In the genomic region with DNA sequence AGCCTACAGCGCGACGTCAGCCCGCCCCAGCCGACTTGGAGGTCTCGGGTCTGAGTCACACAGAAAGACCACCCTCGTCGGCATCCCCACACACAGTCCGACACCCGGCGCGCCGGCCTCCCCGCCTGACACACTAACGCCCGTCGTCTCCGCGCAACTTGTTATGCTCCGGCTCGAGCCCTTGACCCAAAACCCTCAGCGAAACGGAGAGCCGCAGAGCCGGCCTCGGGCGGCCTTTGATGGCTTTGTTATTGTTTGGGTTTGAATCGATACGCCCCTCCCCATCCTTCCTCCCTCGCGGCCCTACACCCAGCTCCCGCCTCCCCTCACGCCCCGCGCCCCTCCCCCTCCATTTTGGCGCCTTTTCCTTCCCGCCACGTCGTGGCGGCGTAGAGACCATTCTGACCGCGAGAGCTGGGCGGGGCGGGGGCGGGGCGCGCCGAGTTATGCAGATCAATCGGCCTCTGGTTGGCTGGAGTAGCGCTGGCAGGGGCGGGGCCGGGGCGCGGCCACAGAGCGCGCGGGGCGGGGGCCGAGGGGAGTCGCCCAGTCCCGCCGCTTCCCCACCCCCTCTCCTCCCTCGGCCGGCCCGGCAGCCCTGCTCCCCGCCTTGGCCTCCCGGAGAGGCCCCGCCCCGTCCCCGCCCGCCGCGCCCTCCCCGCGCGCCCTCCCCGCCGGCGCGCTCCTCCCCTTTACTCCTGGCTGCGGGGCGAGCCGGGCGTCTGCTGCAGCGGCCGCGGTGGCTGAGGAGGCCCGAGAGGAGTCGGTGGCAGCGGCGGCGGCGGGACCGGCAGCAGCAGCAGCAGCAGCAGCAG, we compare ENCODE assay signal across 8 cellular contexts. TPM values are rescaled to one million over a fixed set of nuclear protein-coding genes. Genes with fewer than 3 reads are reported as not detected.
DNase-seq lines count a peak whose midpoint lies in the region; ATAC-seq, FAIRE-seq and TF ChIP-seq lines count a peak whose summit lies in the region.

A gene (plus strand): TSS at position 695 of the 815 bp plus-strand sequence. CDS start 424 bp downstream, outside the sequence.

- H3K36me3 Mint-ChIP-seq in T-helper 17 cell (ENCODE audit: low read depth), result peaks cover 18% of the 10 kb centered on the region

- peak within 1 kb of the TSS; percentile 84 to 90 for H3K27ac ChIP-seq in prostate gland

- H3K9me3 ChIP-seq in T-helper 17 cell (ENCODE audit: control insufficient read depth, low read length, poor library complexity, severe bottlenecking) (no peaks in the 10 kb centered on the region), prostate gland (no peaks in the 10 kb centered on the region)

- peak; percentile 92 for DNase-seq in GM12892 (ENCODE audit: insufficient read length)
- peak; percentile 92 for DNase-seq in NCI-H1694 (lab: John Stamatoyannopoulos, UW)
- peak; percentile 91 to 100 (median 100) for DNase-seq in T-helper 17 cell
- peak; percentile 57 to 99 (median 98) for DNase-seq in amygdala (lab: John Stamatoyannopoulos, UW)
- DNase-seq in left ventricle myocardium superior, result peak; percentile 100
- DNase-seq in prostate gland (ENCODE audit: low spot score), result peak; percentile 99
- peak; percentile 99 for DNase-seq in ureter (ENCODE audit: low spot score)

- no peaks in the 10 kb centered on the region for H3K27me3 Mint-ChIP-seq in T-helper 17 cell

- intact Hi-C loops in left ventricle myocardium superior (cut with micrococcal nuclease) (loop anchor here (5.0 kb wide), 1 partner anchor 112 kb away; no protein-coding TSS in a partner anchor), prostate gland (cut with DNase I) (loop anchor here (2.0 to 5.0 kb wide), 2 partner anchors 33 to 182 kb away; a partner anchor contains a TSS)

- FAIRE-seq in GM12892 (lab: Jason Lieb, UNC), result peak; percentile 91

- peak within 1 kb of the TSS; percentile 54 to 60 for H3K4me3 ChIP-seq in prostate gland

- peaks cover 5% of the 10 kb centered on the region for H3K4me1 ChIP-seq in prostate gland (replicated peaks)

- ATAC-seq in HG02870 (IDR thresholded peaks at IDR 0.05; ENCODE audit: unreplicated experiment) (peak; percentile 70), T-helper 17 cell (peak; percentile 84), left ventricle myocardium superior (peak; percentile 92)

- peak within 1 kb of the TSS; percentile 96 for H3K4me3 Mint-ChIP-seq in T-helper 17 cell

- peak within 1 kb of the TSS; percentile 99 for H3K27ac Mint-ChIP-seq in T-helper 17 cell

- H3K27me3 ChIP-seq in prostate gland (replicated peaks; ENCODE audit: insufficient read depth), result no peaks in the 10 kb centered on the region

- under 1% methylated on average over 59 of the region's 95 CpGs for WGBS in prostate gland

- no peak for TF ChIP-seq POLR2A in GM12892 (IDR thresholded peaks at IDR 0.05; ENCODE audit: low read depth, low read length)
- TF ChIP-seq POLR2A in prostate gland (IDR thresholded peaks at IDR 0.05), result peak; percentile 96

- peaks cover 0 to 9% of the 10 kb centered on the region in 2 donors for H3K36me3 ChIP-seq in prostate gland

- H3K4me1 Mint-ChIP-seq in T-helper 17 cell, result peaks cover 42% of the 10 kb centered on the region

- TF ChIP-seq CTCF in prostate gland (IDR thresholded peaks at IDR 0.05), result peak in 1 of 4 experiments; percentile 12

RNA-seq across cellular contexts. Expression of the gene that starts here (rescaled TPM):
- 8.3 TPM for polyA plus RNA-seq in GM12892 (2012; ENCODE audit: missing spikeins)
- total RNA-seq in T-helper 17 cell, result 100 to 1,000 TPM; 210 to 310 TPM
- total RNA-seq in left ventricle myocardium superior, result 35.0 TPM
- 10 to 100 TPM in 1 of 2 donors, 1 to 10 TPM in 1; 4.8 to 35.3 TPM for total RNA-seq in prostate gland
- 35.0 TPM for total RNA-seq in ureter

Comparison
In these comparisons a context has a peak if more than half of its experiments do, and no peak if none do; other contexts are left out.
1. Peak in every context shown above with its lines: DNase-seq, ATAC-seq, H3K4me3 ChIP-seq and H3K27ac ChIP-seq.